Comparison of ENCODE assay signal across 10 cellular contexts in the genomic region with DNA sequence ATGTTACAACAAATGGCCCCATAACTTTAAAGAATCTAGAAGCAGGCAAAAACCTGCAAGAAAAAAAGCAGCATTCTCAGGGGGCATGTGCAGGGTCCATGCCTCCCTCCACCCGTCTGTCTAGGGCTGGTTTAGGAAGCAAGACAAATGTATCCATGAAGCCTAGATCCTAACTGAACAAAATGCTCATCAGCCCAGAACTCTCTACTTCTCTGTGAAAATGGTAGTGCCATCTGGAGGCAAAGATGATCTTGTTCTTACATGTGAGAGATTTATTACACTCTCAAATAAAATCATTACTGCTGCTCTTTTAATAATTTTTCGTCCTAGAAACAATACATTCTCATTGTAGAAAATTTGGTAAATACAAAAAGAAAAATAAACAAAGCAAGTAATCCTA. TPM values are rescaled to one million over a fixed set of nuclear protein-coding genes. Genes with fewer than 3 reads are reported as not detected.
DNase-seq lines count a peak whose midpoint lies in the region; ATAC-seq and TF ChIP-seq lines count a peak whose summit lies in the region.
"Had no signal": no experiment of that assay in that cellular context is flagged by ENCODE, and none has a peak within 500 bp of the region (broad histone marks: within the 10 kb centered on the region; RNA-seq: fewer than 3 reads in every experiment).

No MANE protein-coding gene starts in this region.

- POLR2A ChIA-PET in PC-3 (lab: Charles Lee; ENCODE audit: unreplicated experiment): no interaction called here

- ATAC-seq in PC-3: no peak

- H3K9me3 ChIP-seq in PC-3 (ENCODE audit: low read length) (no peaks in the 10 kb centered on the region), fibroblast of lung (ENCODE audit: control insufficient read depth, insufficient read depth, low read depth, low read length) (no peaks in the 10 kb centered on the region), transverse colon (no peaks in the 10 kb centered on the region)

- H3K4me3 ChIP-seq in PC-3 (ENCODE audit: low read length): no peak overlapping the region
- no peak overlapping the region for H3K4me3 ChIP-seq in fibroblast of lung (replicated peaks in 1 of 4; ENCODE audit: control extremely low read depth in 1 of 4, insufficient read depth in 1 of 4, low read depth in 3 of 4, low read length in 4 of 4)
- H3K4me3 ChIP-seq in transverse colon: no peak overlapping the region
- H3K4me3 ChIP-seq in H7 (ENCODE audit: insufficient read depth, low read depth, low read length): no peak overlapping the region

- no peak overlapping the region for H2AFZ ChIP-seq in PC-3 (ENCODE audit: low read length)
- no peak overlapping the region for H2AFZ ChIP-seq in fibroblast of lung (ENCODE audit: low read length)

- WGBS in transverse colon (ENCODE audit: low coverage in 1 of 2), 2 donors: 72 to 83% methylated on average over 2 of the region's 2 CpGs

- no TSS peak for BruUV-seq in PC-3 (replicated peaks; lab: Mats Ljungman, UMichigan)

- peak; percentile 39 for TF ChIP-seq CTCF in PC-3 (conservative IDR thresholded peaks at IDR 0.05; ENCODE audit: low read depth, low read length)
- peak; percentile 10 to 21 for TF ChIP-seq CTCF in fibroblast of lung (conservative IDR thresholded peaks at IDR 0.05 in 1 of 2, IDR thresholded peaks at IDR 0.05 in 1 of 2; ENCODE audit: low read depth in 1 of 2, low read length in 2 of 2)
- TF ChIP-seq CTCF in transverse colon (IDR thresholded peaks at IDR 0.05): no peak

- TF ChIP-seq POLR2A in transverse colon (IDR thresholded peaks at IDR 0.05): no peak

- H3K36me3 ChIP-seq in PC-3 (ENCODE audit: low read depth, low read length) (no peaks in the 10 kb centered on the region), fibroblast of lung (ENCODE audit: control insufficient read depth, insufficient read depth, low read length) (no peaks in the 10 kb centered on the region), transverse colon (no peaks in the 10 kb centered on the region), H7 (replicated peaks; ENCODE audit: control insufficient read depth, insufficient read depth, low read length) (no peaks in the 10 kb centered on the region)

- H3K4me1 ChIP-seq in PC-3 (ENCODE audit: insufficient read depth, low read length) (no peaks in the 10 kb centered on the region), fibroblast of lung (ENCODE audit: control insufficient read depth, extremely low read depth, insufficient read depth, low read length) (no peaks in the 10 kb centered on the region), transverse colon (peaks cover 0 to 21% (median 0%) of the 10 kb centered on the region in 4 donors)

- H3K79me2 ChIP-seq in PC-3 (ENCODE audit: low read length) (no peaks in the 10 kb centered on the region), fibroblast of lung (ENCODE audit: control insufficient read depth, insufficient read depth, low read length) (no peaks in the 10 kb centered on the region)

- H3F3A ChIP-seq in PC-3 (ENCODE audit: low read length, unreplicated experiment): no peaks in the 10 kb centered on the region

- in situ Hi-C loops in transverse colon (cut with MboI; ENCODE audit: low pct_ligation_motif_present in 1 of 4, low pct_unique_long_range_greater_than_20kb in 1 of 4, low sequenced_read_pairs in 3 of 4): no loop called here

- no peaks in the 10 kb centered on the region for H4K20me1 ChIP-seq in PC-3 (ENCODE audit: low read length)
- no peaks in the 10 kb centered on the region for H4K20me1 ChIP-seq in fibroblast of lung (ENCODE audit: control insufficient read depth, extremely low read depth, insufficient read depth, low read length)

- no peak overlapping the region for H3K9ac ChIP-seq in PC-3 (ENCODE audit: low read length)
- no peak overlapping the region for H3K9ac ChIP-seq in fibroblast of lung (ENCODE audit: insufficient read depth, low read length)

- CTCF ChIA-PET in PC-3 (lab: Charles Lee): no interaction called here

- H3K27ac ChIP-seq in PC-3 (ENCODE audit: low read length): no peak overlapping the region
- H3K27ac ChIP-seq in fibroblast of lung (ENCODE audit: insufficient read depth, low read length): no peak overlapping the region
- H3K27ac ChIP-seq in transverse colon: no peak overlapping the region

- no peaks in the 10 kb centered on the region for H3K27me3 ChIP-seq in PC-3 (ENCODE audit: low read length)
- no peaks in the 10 kb centered on the region for H3K27me3 ChIP-seq in fibroblast of lung (ENCODE audit: control insufficient read depth, insufficient read depth, low read length)
- no peaks in the 10 kb centered on the region for H3K27me3 ChIP-seq in transverse colon
- H3K27me3 ChIP-seq in H7 (ENCODE audit: control insufficient read depth, insufficient read depth, low read length): no peaks in the 10 kb centered on the region

- DNase-seq in NCI-H2171 treated with DMSO at 0.1 percent for 48 hours (lab: John Stamatoyannopoulos, UW) (peak; percentile 9), NCI-H2171 (lab: John Stamatoyannopoulos, UW) (no peak), PC-3 (peak; percentile 35), fibroblast of lung (ENCODE audit: low read depth in 2 of 2) (peak; percentile 4 to 32), non-pigmented ciliary epithelial cell (ENCODE audit: low read depth) (peak; percentile 1), transverse colon (no peak), HCEC 1CT (no peak), H7 (no peak)
- DNase-seq: KG1; stimulated activated CD4-positive, alpha-beta T cell treated with anti-CD3 and anti-CD28 coated beads, Interleukin-2, amount 100 ng/mL, for 24 hours had no signal

- no peaks in the 10 kb centered on the region for H3K9me2 ChIP-seq in PC-3 (replicated peaks; ENCODE audit: low read length)

- intact Hi-C loops in PC-3 (cut with micrococcal nuclease) (no loop called here), transverse colon (cut with DNase I; ENCODE audit: low total_unique reads) (no loop called here)

- H3K4me2 ChIP-seq in PC-3 (ENCODE audit: low read length) (no peak overlapping the region), fibroblast of lung (ENCODE audit: extremely low read depth, insufficient read depth, low read length) (no peak overlapping the region)

- TF ChIP-seq EP300 in transverse colon (IDR thresholded peaks at IDR 0.05; ENCODE audit: low read depth): no peak

RNA-seq across cellular contexts. Expression of a gene that starts 26.7 kb away (rescaled TPM):
- total RNA-seq in PC-3 (2014; rRNA removed) (1.2 and 2.8 TPM in 2 replicates), fibroblast of lung (4.4 and 7.4 TPM in 2 replicates), transverse colon (100 to 1,000 TPM in 3 of 4 donors, 10 to 100 TPM in 1; 55.5 to 147 (median 125) TPM)
- polyA plus RNA-seq in fibroblast of lung: 1.9 and 9.9 TPM in 2 replicates
- 1.2 and 5.3 TPM in 2 replicates for polyA plus RNA-seq in fibroblast of lung (2012)
- 6.4 and 20.5 TPM in 2 replicates for polyA minus RNA-seq in fibroblast of lung (ENCODE audit: low replicate concordance)
- 0.22 and 0.55 TPM in 2 replicates for total RNA-seq in H7 (2014; rRNA removed; shearing (Covaris generic))

Comparison
In these comparisons a context has a peak if more than half of its experiments do, and no peak if none do; other contexts are left out.
1. DNase-seq: peak in NCI-H2171 treated with DMSO at 0.1 percent for 48 hours (single experiment), PC-3 (single experiment), fibroblast of lung (2 of 2) and non-pigmented ciliary epithelial cell (single experiment); none in NCI-H2171 (single experiment), transverse colon (single experiment), HCEC 1CT (single experiment) and H7 (single experiment).
2. CTCF ChIP-seq: peak in PC-3 (single experiment) and fibroblast of lung (2 of 2); none in transverse colon (0 of 5).